Comparison of ENCODE assay signal across 1 cellular context in genomic region chr12:54549774-54550451, GRCh38.
A peak's percentile ranks its signal among the peaks of the same experiment; 100 is the strongest.
TF ChIP-seq lines count a peak whose summit lies in the region.

No MANE protein-coding gene starts in this region.

TF ChIP-seq in WTC11, 78 proteins besides CTCF, POLR2A, EP300 and RAD21 (continued from another document):
- TF ChIP-seq ZBTB43 (CRISPR knock-in tag; IDR thresholded peaks at IDR 0.05) (0 out of 2 replicates have a peak, but pooled peaks have one; percentile 7), ATF3 (CRISPR knock-in tag; conservative IDR thresholded peaks at IDR 0.05) (no peak), OVOL2 (CRISPR knock-in tag; IDR thresholded peaks at IDR 0.05; ENCODE audit: borderline replicate concordance) (no peak), ATF2 (CRISPR knock-in tag; IDR thresholded peaks at IDR 0.05; ENCODE audit: borderline replicate concordance, low read depth) (no peak), RELA (CRISPR knock-in tag; IDR thresholded peaks at IDR 0.05; ENCODE audit: borderline replicate concordance) (peak; percentile 54; the same call in 1 of the 2 replicates)
TF ChIP-seq in WTC11: peak in this region for 4.
